Comparison of ENCODE assay signal across 12 cellular contexts in the genomic region with DNA sequence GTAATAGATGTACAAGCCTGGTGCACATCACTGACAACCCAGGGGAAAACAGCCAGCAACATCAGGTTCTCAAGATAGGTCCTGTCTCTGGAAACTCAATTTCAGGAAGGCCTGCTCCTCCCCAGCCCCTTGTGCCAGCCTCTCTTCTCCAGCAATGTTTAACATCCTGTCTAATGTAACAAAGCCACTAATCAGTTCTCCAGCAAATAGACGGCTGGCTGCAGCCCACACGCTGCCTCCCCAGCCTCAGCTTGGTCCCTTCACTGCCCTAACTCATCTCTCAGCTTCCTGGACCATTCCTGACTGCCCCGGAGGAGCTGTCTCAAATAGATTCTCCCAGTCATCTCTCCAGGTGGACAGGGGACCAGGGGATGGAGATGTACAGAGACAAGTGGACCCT. TPM values are rescaled to one million over a fixed set of nuclear protein-coding genes. Genes with fewer than 3 reads are reported as not detected.
A peak's percentile ranks its signal among the peaks of the same experiment; 100 is the strongest.
DNase-seq lines count a peak whose midpoint lies in the region; ATAC-seq, FAIRE-seq and TF ChIP-seq lines count a peak whose summit lies in the region.
"Had no signal": no experiment of that assay in that cellular context is flagged by ENCODE, and none has a peak within 500 bp of the region (broad histone marks: within the 10 kb centered on the region; RNA-seq: fewer than 3 reads in every experiment).

No MANE protein-coding gene starts in this region.

- no peaks in the 10 kb centered on the region for H3K27me3 ChIP-seq in adipocyte (replicated peaks; ENCODE audit: control insufficient read depth, insufficient read depth, low read length)
- H3K27me3 ChIP-seq in left lung: no peaks in the 10 kb centered on the region
- H3K27me3 ChIP-seq in MM.1S (replicated peaks; ENCODE audit: insufficient read depth, low read length): no peaks in the 10 kb centered on the region

- H3K36me3 ChIP-seq in adipocyte (ENCODE audit: control insufficient read depth, insufficient read depth, low read length, severe bottlenecking) (peaks cover 10% of the 10 kb centered on the region), left lung (peaks cover 0 to 14% of the 10 kb centered on the region in 2 donors), MM.1S (replicated peaks; ENCODE audit: insufficient read depth, low read length) (no peaks in the 10 kb centered on the region)
- H3K36me3 ChIP-seq: BLaER1 treated with 17β-estradiol and CSF1 and Interleukin-3, amounts not matched to agents 10 nM and 100 nM had no signal

- H3K4me1 ChIP-seq in adipocyte (ENCODE audit: control insufficient read depth, insufficient read depth, low read length): peaks cover 76% of the 10 kb centered on the region
- peaks cover 56 to 64% of the 10 kb centered on the region in 2 donors for H3K4me1 ChIP-seq in left lung
- no peaks in the 10 kb centered on the region for H3K4me1 ChIP-seq in MM.1S (ENCODE audit: low read length)

- no peak for ATAC-seq in left lung
- no peak for ATAC-seq in HG02571 (IDR thresholded peaks at IDR 0.05; ENCODE audit: unreplicated experiment)
- ATAC-seq in GM19452 (IDR thresholded peaks at IDR 0.05; ENCODE audit: unreplicated experiment): no peak

- H2AFZ ChIP-seq in MM.1S (ENCODE audit: low read length): no peak overlapping the region

- TF ChIP-seq POLR2A in GM12892 (IDR thresholded peaks at IDR 0.05; ENCODE audit: low read depth, low read length): no peak

- no peaks in the 10 kb centered on the region for H3K9me2 ChIP-seq in MM.1S (replicated peaks; ENCODE audit: insufficient read depth, low read length)

- peak; percentile 52 for DNase-seq in EH (ENCODE audit: low read depth)
- DNase-seq in adipocyte (ENCODE audit: low read depth): peak; percentile 22
- no peak for DNase-seq in left lung
- DNase-seq in MM.1S: no peak
- no peak for DNase-seq in GM12892 (ENCODE audit: insufficient read length)
- DNase-seq: activated CD4-positive, alpha-beta T cell treated with anti-CD3 and anti-CD28 coated beads, Interleukin-2, amount 10 ng/mL, durations not matched to agents 7 days and 5 days; NCI-H2171 treated with DMSO at 0.1 percent for 48 hours; stimulated activated CD8-positive, alpha-beta memory T cell treated with anti-CD3 and anti-CD28 coated beads, Interleukin-4, amount 100 ng/mL, for 48 hours had no signal

- H3K9me3 ChIP-seq in adipocyte (ENCODE audit: control insufficient read depth, low read length): no peaks in the 10 kb centered on the region
- H3K9me3 ChIP-seq in left lung: no peaks in the 10 kb centered on the region
- H3K9me3 ChIP-seq in MM.1S (replicated peaks; ENCODE audit: insufficient read depth, low read length): no peaks in the 10 kb centered on the region
- H3K9me3 ChIP-seq: BLaER1 treated with 17β-estradiol and CSF1 and Interleukin-3, amounts not matched to agents 10 nM and 100 nM had no signal

- no peak for FAIRE-seq in GM12892 (lab: Jason Lieb, UNC)

- H3F3A ChIP-seq in MM.1S (ENCODE audit: insufficient read depth, low read length): no peaks in the 10 kb centered on the region

- H3K4me3 ChIP-seq in adipocyte (ENCODE audit: low read length): no peak overlapping the region
- no peak overlapping the region for H3K4me3 ChIP-seq in left lung
- H3K4me3 ChIP-seq in skin epidermis: no peak overlapping the region
- no peak overlapping the region for H3K4me3 ChIP-seq in MM.1S (ENCODE audit: low read length)
- H3K4me3 ChIP-seq: BLaER1 treated with 17β-estradiol and CSF1 and Interleukin-3, amounts not matched to agents 10 nM and 100 nM had no signal

- H3K9ac ChIP-seq in adipocyte (ENCODE audit: low read length) (peak overlapping the region; percentile 81), MM.1S (ENCODE audit: low read length) (no peak overlapping the region)
- H3K9ac ChIP-seq: BLaER1 treated with 17β-estradiol and CSF1 and Interleukin-3, amounts not matched to agents 10 nM and 100 nM had no signal

- intact Hi-C loops in left lung (cut with DNase I): no loop called here

- H3K4me2 ChIP-seq in MM.1S (ENCODE audit: low read depth, low read length): no peak overlapping the region

- H3K79me2 ChIP-seq in MM.1S (ENCODE audit: low read length): no peaks in the 10 kb centered on the region

- H4K20me1 ChIP-seq in MM.1S (ENCODE audit: insufficient read depth, low read length): no peaks in the 10 kb centered on the region
- H4K20me1 ChIP-seq: BLaER1 treated with 17β-estradiol and CSF1 and Interleukin-3, amounts not matched to agents 10 nM and 100 nM had no signal

- TF ChIP-seq CTCF in left lung (IDR thresholded peaks at IDR 0.05) (no peak), MM.1S (IDR thresholded peaks at IDR 0.05; ENCODE audit: low read length) (no peak)

- H3K27ac ChIP-seq in left lung (peak overlapping the region; percentile 76 to 85), skin epidermis (peak overlapping the region in 19 of 21 experiments; percentile 24 to 94 (median 79)), MM.1S (ENCODE audit: low read length) (no peak overlapping the region)
- H3K27ac ChIP-seq: BLaER1 treated with 17β-estradiol and CSF1 and Interleukin-3, amounts not matched to agents 10 nM and 100 nM had no signal

RNA-seq across cellular contexts. Expression of gene RPL27A, which starts 37.8 kb away (rescaled TPM):
- 100 to 1,000 TPM; 724 to 741 TPM for total RNA-seq in left lung
- 4,980 TPM for polyA plus RNA-seq in GM12892 (2012; ENCODE audit: missing spikeins)

RNA-seq across cellular contexts. Expression of gene TRIM66, which starts 37.9 kb away (rescaled TPM):
- total RNA-seq in left lung: 10 to 100 TPM in 1 of 2 donors, 1 to 10 TPM in 1; 7.3 to 14.3 TPM
- polyA plus RNA-seq in GM12892 (2012; ENCODE audit: missing spikeins): 9.0 TPM

Comparison
In these comparisons a context has a peak if more than half of its experiments do, and no peak if none do; other contexts are left out.
1. DNase-seq: peak in EH (single experiment) and adipocyte (single experiment); none in left lung (0 of 2), MM.1S (single experiment) and GM12892 (single experiment).